8 cellular contexts compared by ENCODE assay signal in genomic region chr4:15778191-15778741, GRCh38. TPM values are rescaled to one million over a fixed set of nuclear protein-coding genes. Genes with fewer than 3 reads are reported as not detected.
DNase-seq lines count a peak whose midpoint lies in the region; ATAC-seq, FAIRE-seq and TF ChIP-seq lines count a peak whose summit lies in the region.

TSS of gene CD38 (plus strand) at chr4:15778328. CDS start at chr4:15778415, 87 bp downstream.

- CTCF ChIA-PET in activated CD8-positive, alpha-beta memory T cell treated with anti-CD3 and anti-CD28 coated beads for 36 hours (lab: Charles Lee) = no interaction called here

- peaks cover 0 to 6% (median 0%) of the 10 kb centered on the region in 3 donors for H3K4me1 ChIP-seq in pancreas

- TF ChIP-seq CTCF in pancreas (IDR thresholded peaks at IDR 0.05) = no peak

- intact Hi-C loops in pancreas (cut with DNase I) = no loop called here

- H3K27ac ChIP-seq in pancreas = no peak within 1 kb of the TSS

- H3K27me3 ChIP-seq in pancreas = no peaks in the 10 kb centered on the region

- in situ Hi-C loops in G401 (cut with HindIII; ENCODE audit: low sequenced_read_pairs) = no loop called here

- DNase-seq in EH (ENCODE audit: low read depth) (peak; percentile 12), HTR-8/SVneo (ENCODE audit: insufficient read length, low spot score) (peak; percentile 28), globus pallidus (ENCODE audit: low spot score) (peak; percentile 13), pancreas (peak in 1 of 6 donors; percentile 66), G401 (ENCODE audit: low spot score) (no peak), NCI-H1930 (lab: John Stamatoyannopoulos, UW) (no peak)

- WGBS in pancreas, 2 donors = 5 to 6% methylated on average over 36 of the region's 36 CpGs

- peak; percentile 69 for ATAC-seq in GM21360 (IDR thresholded peaks at IDR 0.05; ENCODE audit: unreplicated experiment)
- ATAC-seq in pancreas = peak; percentile 13 to 59 (median 52)

- POLR2A ChIA-PET in activated CD8-positive, alpha-beta memory T cell treated with anti-CD3 and anti-CD28 coated beads for 36 hours (lab: Charles Lee) = interaction anchor here (0.6 kb wide), 1 partner anchor 296 kb away, joined by 3 read pairs; no protein-coding TSS in a partner anchor

- H3K36me3 ChIP-seq in pancreas = no peaks in the 10 kb centered on the region

- H3K9me3 ChIP-seq in pancreas = no peaks in the 10 kb centered on the region

- peak within 1 kb of the TSS; percentile 9 to 62 (median 28) for H3K4me3 ChIP-seq in pancreas

- peak; percentile 26 for FAIRE-seq in HTR-8/SVneo (lab: Jason Lieb, UNC)
- no peak for FAIRE-seq in pancreas (lab: Jason Lieb, UNC)

RNA-seq across cellular contexts. Expression of gene CD38, which starts in this region (rescaled TPM):
- total RNA-seq in activated CD8-positive, alpha-beta memory T cell treated with anti-CD3 and anti-CD28 coated beads for 36 hours = 10 to 100 TPM; 26.3 to 29.5 TPM
- 1 to 10 TPM in 1 of 6 donors, under 1 TPM in 5; 0.12 to 1.6 (median 0.44) TPM for total RNA-seq in pancreas
- polyA plus RNA-seq in pancreas = under 1 TPM; 0.23 to 0.56 TPM
- not detected in 2 replicates for total RNA-seq in G401 (2014; rRNA removed; shearing (Covaris generic))

Comparison
In these comparisons a context has a peak if more than half of its experiments do, and no peak if none do; other contexts are left out.
1. RNA of gene CD38 (total RNA-seq): 26.3 to 29.5 TPM in activated CD8-positive, alpha-beta memory T cell treated with anti-CD3 and anti-CD28 coated beads for 36 hours; 0.12 to 1.6 TPM in pancreas and not detected in G401; every median in the first group is over 10 times any median in the second.
2. DNase-seq: peak in EH (single experiment), HTR-8/SVneo (single experiment) and globus pallidus (single experiment); none in G401 (single experiment) and NCI-H1930 (0 of 2).